ENCODE assay signal across 24 cellular contexts in genomic region chr3:154126651-154127050, GRCh38. TPM values are rescaled to one million over a fixed set of nuclear protein-coding genes. Genes with fewer than 3 reads are reported as not detected.
A peak's percentile ranks its signal among the peaks of the same experiment; 100 is the strongest.
DNase-seq lines count a peak whose midpoint lies in the region; ATAC-seq and TF ChIP-seq lines count a peak whose summit lies in the region.
"Had no signal": no experiment of that assay in that cellular context is flagged by ENCODE, and none has a peak within 500 bp of the region (broad histone marks: within the 10 kb centered on the region; RNA-seq: fewer than 3 reads in every experiment).

No MANE protein-coding gene starts in this region.

- H3K27ac ChIP-seq in gastroesophageal sphincter, result no peak overlapping the region
- H3K27ac ChIP-seq in stomach smooth muscle (ENCODE audit: low read length), result no peak overlapping the region
- no peak overlapping the region for H3K27ac ChIP-seq in effector memory CD4-positive, alpha-beta T cell (ENCODE audit: insufficient read depth, low read length, poor library complexity, severe bottlenecking)
- H3K27ac ChIP-seq: C4-2B, HL-60, KMS-11 had no signal

- H3K27me3 ChIP-seq in Caco-2 (replicated peaks; ENCODE audit: control insufficient read depth, insufficient read depth, low read length), result no peaks in the 10 kb centered on the region
- H3K27me3 ChIP-seq in gastroesophageal sphincter, result no peaks in the 10 kb centered on the region
- H3K27me3 ChIP-seq in stomach smooth muscle (ENCODE audit: control insufficient read depth in 1 of 2, insufficient read depth in 2 of 2, low read length in 2 of 2), result no peaks in the 10 kb centered on the region
- H3K27me3 ChIP-seq in effector memory CD4-positive, alpha-beta T cell (replicated peaks; ENCODE audit: control insufficient read depth, insufficient read depth, low read length, poor library complexity, severe bottlenecking), result peaks cover 13% of the 10 kb centered on the region

- no peak for TF ChIP-seq POLR2A in gastroesophageal sphincter (IDR thresholded peaks at IDR 0.05)

- DNase-seq in Caco-2, result no peak
- DNase-seq in NCI-H526 treated with DMSO at 0.1 percent for 48 hours (lab: John Stamatoyannopoulos, UW), result peak; percentile 40
- DNase-seq in effector memory CD4-positive, alpha-beta T cell, result no peak
- DNase-seq: Calu3; CD8-positive, alpha-beta T cell; DMS153; DND-41; HCEC 1CT; NCI-H1092; NCI-H1417 treated with DMSO at 0.1 percent for 48 hours; NCI-H187 treated with DMSO at 0.1 percent for 48 hours; NCI-H524; Right ventricle myocardium superior; RPMI8226; T-helper 1 cell had no signal

- CTCF ChIA-PET in Caco-2 (lab: Charles Lee), result no interaction called here

- H3K36me3 Mint-ChIP-seq in Caco-2 (ENCODE audit: insufficient read depth, unreplicated experiment), result peaks cover 36% of the 10 kb centered on the region
- H3K36me3 Mint-ChIP-seq: CD8-positive, alpha-beta T cell; IgD-negative memory B cell had no signal

- H3K4me1 ChIP-seq in Caco-2 (peaks cover 35% of the 10 kb centered on the region), gastroesophageal sphincter (peaks cover 3 to 69% (median 20%) of the 10 kb centered on the region in 3 donors), stomach smooth muscle (ENCODE audit: control insufficient read depth, insufficient read depth, low read length) (peaks cover 7% of the 10 kb centered on the region)
- H3K4me1 ChIP-seq in effector memory CD4-positive, alpha-beta T cell (ENCODE audit: control insufficient read depth, insufficient read depth, low read length, poor library complexity, severe bottlenecking), result peaks cover 13% of the 10 kb centered on the region

- H3K4me1 Mint-ChIP-seq in Caco-2 (ENCODE audit: low read depth, unreplicated experiment), result peaks cover 27% of the 10 kb centered on the region

- H3K9me3 Mint-ChIP-seq in Caco-2 (ENCODE audit: unreplicated experiment), result no peaks in the 10 kb centered on the region
- H3K9me3 Mint-ChIP-seq: CD8-positive, alpha-beta T cell; IgD-negative memory B cell had no signal

- intact Hi-C loops in Caco-2 (cut with micrococcal nuclease; ENCODE audit: unreplicated experiment), result no loop called here

- TF ChIP-seq CTCF in Caco-2 (IDR thresholded peaks at IDR 0.05; ENCODE audit: insufficient read depth in 1 of 2, low read depth in 1 of 2, low read length in 1 of 2, severe bottlenecking in 1 of 2, unreplicated experiment in 1 of 2) (no peak), gastroesophageal sphincter (IDR thresholded peaks at IDR 0.05) (no peak)

- peak overlapping the region; percentile 63 for H3K27ac Mint-ChIP-seq in Caco-2 (ENCODE audit: unreplicated experiment)
- H3K27ac Mint-ChIP-seq: B cell; CD8-positive, alpha-beta T cell; IgD-negative memory B cell had no signal

- no peak for ATAC-seq in gastroesophageal sphincter
- ATAC-seq in GM18861 (IDR thresholded peaks at IDR 0.05; ENCODE audit: unreplicated experiment), result no peak
- no peak for ATAC-seq in HG03175 (IDR thresholded peaks at IDR 0.05; ENCODE audit: unreplicated experiment)
- ATAC-seq: CD8-positive, alpha-beta T cell had no signal

- H3K36me3 ChIP-seq in Caco-2 (ENCODE audit: control insufficient read depth, insufficient read depth, low read length) (peaks cover 4% of the 10 kb centered on the region), gastroesophageal sphincter (peaks cover 0 to 19% of the 10 kb centered on the region in 2 donors), stomach smooth muscle (ENCODE audit: control insufficient read depth in 2 of 2, insufficient read depth in 2 of 2, low read length in 2 of 2) (peaks cover 8 to 15% of the 10 kb centered on the region in 2 donors)
- no peaks in the 10 kb centered on the region for H3K36me3 ChIP-seq in effector memory CD4-positive, alpha-beta T cell (ENCODE audit: control insufficient read depth, insufficient read depth, low read length)

- H3K27me3 Mint-ChIP-seq in Caco-2 (ENCODE audit: insufficient read depth, unreplicated experiment), result no peaks in the 10 kb centered on the region

- H3K9ac ChIP-seq in stomach smooth muscle (ENCODE audit: low read length in 2 of 2), result no peak overlapping the region
- H3K9ac ChIP-seq: KMS-11 had no signal

- POLR2A ChIA-PET in Caco-2 (lab: Charles Lee), result no interaction called here

- H3K9me3 ChIP-seq in Caco-2 (no peaks in the 10 kb centered on the region), gastroesophageal sphincter (no peaks in the 10 kb centered on the region), stomach smooth muscle (ENCODE audit: control insufficient read depth in 2 of 2, low read length in 2 of 2) (no peaks in the 10 kb centered on the region)
- H3K9me3 ChIP-seq in effector memory CD4-positive, alpha-beta T cell (ENCODE audit: control insufficient read depth, low read length), result no peaks in the 10 kb centered on the region

- 82 to 94% methylated on average over 2 of the region's 2 CpGs for WGBS in gastroesophageal sphincter (ENCODE audit: low coverage in 1 of 2), 2 donors

- H3K4me3 Mint-ChIP-seq in Caco-2 (ENCODE audit: unreplicated experiment), result peak overlapping the region; percentile 74
- H3K4me3 Mint-ChIP-seq: B cell; CD8-positive, alpha-beta T cell; IgD-negative memory B cell had no signal

- BruUV-seq in Caco-2 (replicated peaks; lab: Mats Ljungman, UMichigan), result no TSS peak

- TF ChIP-seq EP300 in gastroesophageal sphincter (IDR thresholded peaks at IDR 0.05), result no peak

- H3K4me3 ChIP-seq in Caco-2 (ENCODE audit: low read depth, low read length) (no peak overlapping the region), gastroesophageal sphincter (peak overlapping the region; percentile 85 to 89), stomach smooth muscle (ENCODE audit: low read length in 2 of 2) (peak overlapping the region; percentile 92 to 94)
- H3K4me3 ChIP-seq in effector memory CD4-positive, alpha-beta T cell (ENCODE audit: insufficient read depth, low read depth, low read length, poor library complexity, severe bottlenecking), result no peak overlapping the region

RNA-seq across cellular contexts. Expression of gene ARHGEF26, which starts 5.5 kb away (rescaled TPM):
- total RNA-seq in Caco-2 (2022) (19.3 and 20.8 TPM in 2 replicates), gastroesophageal sphincter (100 to 1,000 TPM in 3 of 4 donors, 10 to 100 TPM in 1; 79.3 to 154 (median 133) TPM)
- total RNA-seq: B cell had no signal

Comparison
In these comparisons a context has a peak if more than half of its experiments do, and no peak if none do; other contexts are left out.
1. H3K4me3 ChIP-seq: peak in gastroesophageal sphincter (2 of 2) and stomach smooth muscle (2 of 2); none in Caco-2 (single experiment) and effector memory CD4-positive, alpha-beta T cell (single experiment).